In the genomic region with DNA sequence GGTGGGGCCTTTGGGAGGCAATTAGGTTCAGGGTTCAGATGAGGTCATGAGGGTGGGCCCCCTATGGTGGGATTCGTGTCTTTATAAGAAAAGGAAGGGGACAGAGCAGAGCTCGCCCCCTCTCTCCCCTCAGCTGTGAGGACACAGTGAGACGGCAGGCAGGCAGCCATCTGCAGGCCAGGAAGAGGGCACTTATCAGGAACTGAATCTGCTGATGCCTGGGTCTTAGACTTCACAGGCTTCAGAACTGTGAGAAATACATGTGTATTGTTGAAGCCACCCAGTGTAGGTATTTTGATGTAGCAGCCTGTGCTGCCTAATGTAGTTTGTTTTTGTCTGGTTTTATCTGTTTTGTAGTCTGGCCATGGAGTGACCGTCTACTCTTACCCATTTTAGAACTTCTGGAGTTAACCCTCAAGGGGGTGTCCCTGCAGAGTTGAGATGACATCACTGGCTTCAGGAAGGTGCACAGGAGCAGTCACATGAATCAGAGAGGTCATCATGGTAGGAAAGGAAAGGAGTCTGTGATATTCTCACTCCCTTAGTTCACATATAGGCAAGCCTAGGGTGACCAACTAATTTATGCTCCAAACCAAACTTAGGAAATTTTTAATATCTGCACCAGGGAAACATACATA, we compare ENCODE assay signal across 16 cellular contexts.
DNase-seq lines count a peak whose midpoint lies in the region; ATAC-seq and TF ChIP-seq lines count a peak whose summit lies in the region.
"Had no signal": no experiment of that assay in that cellular context is flagged by ENCODE, and none has a peak within 500 bp of the region (broad histone marks: within the 10 kb centered on the region; RNA-seq: fewer than 3 reads in every experiment).

No MANE protein-coding gene starts in this region.

- H3K9me3 ChIP-seq in Caco-2: 0 out of 2 replicates have a peak, but pooled peaks cover under 1% of the 10 kb centered on the region
- H3K9me3 ChIP-seq: suprapubic skin had no signal

- no peak overlapping the region for H3K4me3 ChIP-seq in Caco-2 (ENCODE audit: low read depth, low read length)
- H3K4me3 ChIP-seq: suprapubic skin had no signal

- H3K4me1 Mint-ChIP-seq in Caco-2 (ENCODE audit: low read depth, unreplicated experiment): peaks cover 16% of the 10 kb centered on the region
- H3K4me1 Mint-ChIP-seq: nephron had no signal

- H3K4me3 Mint-ChIP-seq in Caco-2 (ENCODE audit: unreplicated experiment): no peak overlapping the region
- H3K4me3 Mint-ChIP-seq: activated CD4-positive, alpha-beta T cell treated with anti-CD3 and anti-CD28 coated beads, Interleukin-2, amount 10 ng/mL, durations not matched to agents 7 days and 5 days; activated T-cell treated with anti-CD3 and anti-CD28 coated beads, Interleukin-2, amount 50 U/mL, for 24 hours; nephron had no signal

- no peaks in the 10 kb centered on the region for H3K27me3 ChIP-seq in Caco-2 (replicated peaks; ENCODE audit: control insufficient read depth, insufficient read depth, low read length)
- H3K27me3 ChIP-seq: suprapubic skin had no signal

- H3K36me3 Mint-ChIP-seq in Caco-2 (ENCODE audit: insufficient read depth, unreplicated experiment): no peaks in the 10 kb centered on the region

- peaks cover 22% of the 10 kb centered on the region for H3K9me3 Mint-ChIP-seq in Caco-2 (ENCODE audit: unreplicated experiment)
- H3K9me3 Mint-ChIP-seq: activated T-cell treated with anti-CD3 and anti-CD28 coated beads, Interleukin-2, amount 50 U/mL, for 24 hours had no signal

- peak overlapping the region; percentile 28 for H3K27ac Mint-ChIP-seq in Caco-2 (ENCODE audit: unreplicated experiment)
- H3K27ac Mint-ChIP-seq: activated CD4-positive, alpha-beta T cell treated with anti-CD3 and anti-CD28 coated beads, Interleukin-2, amount 10 ng/mL, durations not matched to agents 7 days and 5 days; activated T-cell treated with anti-CD3 and anti-CD28 coated beads, Interleukin-2, amount 50 U/mL, for 24 hours; nephron had no signal

- intact Hi-C loops in Caco-2 (cut with micrococcal nuclease; ENCODE audit: unreplicated experiment): no loop called here

- peak; percentile 44 for ATAC-seq in GM19463 (IDR thresholded peaks at IDR 0.05; ENCODE audit: unreplicated experiment)

- no peaks in the 10 kb centered on the region for H3K36me3 ChIP-seq in Caco-2 (ENCODE audit: control insufficient read depth, insufficient read depth, low read length)
- H3K36me3 ChIP-seq: suprapubic skin had no signal

- POLR2A ChIA-PET in Caco-2 (lab: Charles Lee): no interaction called here

- TF ChIP-seq CTCF in Caco-2 (IDR thresholded peaks at IDR 0.05; ENCODE audit: insufficient read depth in 1 of 2, low read depth in 1 of 2, low read length in 1 of 2, severe bottlenecking in 1 of 2, unreplicated experiment in 1 of 2): no peak

- 0 out of 2 replicates have a peak, but pooled peaks cover 4% of the 10 kb centered on the region for H3K4me1 ChIP-seq in Caco-2
- H3K4me1 ChIP-seq: suprapubic skin had no signal

- CTCF ChIA-PET in Caco-2 (lab: Charles Lee): no interaction called here

- no TSS peak for BruUV-seq in Caco-2 (replicated peaks; lab: Mats Ljungman, UMichigan)

- H3K27me3 Mint-ChIP-seq in Caco-2 (ENCODE audit: insufficient read depth, unreplicated experiment): no peaks in the 10 kb centered on the region
- H3K27me3 Mint-ChIP-seq: activated CD4-positive, alpha-beta T cell treated with anti-CD3 and anti-CD28 coated beads, Interleukin-2, amount 10 ng/mL, durations not matched to agents 7 days and 5 days; activated T-cell treated with anti-CD3 and anti-CD28 coated beads, Interleukin-2, amount 50 U/mL, for 24 hours had no signal

- DNase-seq in Caco-2 (no peak), RPMI8226 (peak; percentile 93), kidney tubule cell (ENCODE audit: low spot score) (peak; percentile 19), amniotic stem cell (lab: John Stamatoyannopoulos, UW) (no peak), SHP77 (lab: John Stamatoyannopoulos, UW) (no peak)
- DNase-seq in NK-92 treated with Interleukin-12 subunit alpha and Interleukin-12 subunit beta, amount 100 ng/mL, for 24 hours (lab: John Stamatoyannopoulos, UW): no peak
- DNase-seq: activated CD4-positive, alpha-beta T cell treated with anti-CD3 and anti-CD28 coated beads, Interleukin-2, amount 10 ng/mL, durations not matched to agents 7 days and 5 days; activated T-cell treated with anti-CD3 and anti-CD28 coated beads, Interleukin-2, amount 50 U/mL, for 24 hours; AML-193; caudate nucleus; effector CD8-positive, alpha-beta T cell; NCI-H82; T1000 had no signal

Comparison
In these comparisons a context has a peak if more than half of its experiments do, and no peak if none do; other contexts are left out.
1. DNase-seq: peak in RPMI8226 (single experiment) and kidney tubule cell (single experiment); none in Caco-2 (0 of 2), NK-92 treated with Interleukin-12 subunit alpha and Interleukin-12 subunit beta, amount 100 ng/mL, for 24 hours (single experiment), amniotic stem cell (single experiment) and SHP77 (0 of 2).